In the genomic region with DNA sequence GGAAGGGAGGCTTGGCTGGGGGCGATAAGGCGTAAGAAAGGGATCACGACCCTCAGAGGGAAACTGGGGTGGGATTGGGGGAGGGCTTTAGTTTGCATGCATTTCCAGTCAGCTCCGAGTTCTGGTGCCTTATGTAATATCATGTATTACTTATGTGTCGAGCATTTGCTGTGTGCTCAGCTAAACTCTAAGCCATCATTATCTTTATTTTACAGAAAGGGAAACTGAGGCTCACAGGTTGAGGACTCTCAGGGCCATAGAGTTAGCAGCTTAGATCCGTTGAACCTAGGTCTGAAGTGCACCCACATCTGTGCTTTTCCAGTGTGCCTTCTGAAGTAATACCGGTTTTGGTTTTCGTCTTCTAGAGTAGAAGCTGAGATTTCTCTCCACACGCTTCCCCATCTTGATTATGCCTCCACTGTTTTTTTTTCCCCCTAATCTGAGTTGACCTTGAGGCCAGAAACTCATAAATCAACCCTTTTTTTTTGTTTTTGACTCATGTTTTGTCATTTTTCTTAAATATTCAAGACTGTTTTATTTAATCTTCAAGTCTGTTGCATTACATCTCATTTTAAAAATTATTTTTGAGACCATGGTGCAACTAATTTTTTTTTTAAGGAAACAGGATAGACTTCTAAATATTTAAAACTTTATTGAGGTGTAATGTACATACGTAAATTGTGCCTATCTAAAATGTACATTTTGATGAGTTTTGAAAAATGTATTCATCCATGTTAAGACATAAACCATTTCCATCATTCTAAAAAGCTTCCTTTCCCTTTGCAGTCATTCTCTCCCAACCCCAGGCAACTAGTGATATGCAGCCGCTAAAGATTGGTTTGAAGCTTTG, we compare ENCODE assay signal across 8 cellular contexts. TPM values are rescaled to one million over a fixed set of nuclear protein-coding genes. Genes with fewer than 3 reads are reported as not detected.
DNase-seq lines count a peak whose midpoint lies in the region; ATAC-seq lines count a peak whose summit lies in the region.

No MANE protein-coding gene starts in this region.

- H3K9me3 Mint-ChIP-seq in naive thymus-derived CD4-positive, alpha-beta T cell: peaks cover 0 to 16% (median 6%) of the 10 kb centered on the region in 11 donors

- CTCF ChIA-PET in naive thymus-derived CD4-positive, alpha-beta T cell (lab: Charles Lee): no interaction called here

- peak overlapping the region; percentile 89 to 98 (median 93) for H3K27ac Mint-ChIP-seq in naive thymus-derived CD4-positive, alpha-beta T cell

- intact Hi-C loops in naive thymus-derived CD4-positive, alpha-beta T cell (cut with micrococcal nuclease): loop anchor here (1.0 to 10.0 kb wide), 10 partner anchors 19 to 582 kb away; partner anchors contain the start of genes COG8 (in 2 of the 2), NFAT5 (in 2 of the 2), NIP7 (in 2 of the 2) and NOB1 (in 2 of the 2)

- ATAC-seq in GM19023 (IDR thresholded peaks at IDR 0.05; ENCODE audit: unreplicated experiment): peak; percentile 1
- no peak for ATAC-seq in naive thymus-derived CD4-positive, alpha-beta T cell
- no peak for ATAC-seq in GM18519 (IDR thresholded peaks at IDR 0.05; ENCODE audit: low FRiP score, unreplicated experiment)
- ATAC-seq in HG03196 (IDR thresholded peaks at IDR 0.05; ENCODE audit: unreplicated experiment): no peak

- peaks cover 12 to 34% (median 29%) of the 10 kb centered on the region in 5 donors for H3K36me3 Mint-ChIP-seq in naive thymus-derived CD4-positive, alpha-beta T cell

- peaks cover 0 to 18% (median 0%) of the 10 kb centered on the region in 3 experiments for H3K36me3 ChIP-seq in naive thymus-derived CD4-positive, alpha-beta T cell (ENCODE audit: control insufficient read depth in 2 of 3, insufficient read depth in 3 of 3, low read length in 3 of 3)

- peak overlapping the region; percentile 55 for H3K27ac ChIP-seq in cingulate gyrus (ENCODE audit: low read depth, low read length)
- peak overlapping the region; percentile 83 for H3K27ac ChIP-seq in naive thymus-derived CD4-positive, alpha-beta T cell (ENCODE audit: low read depth, low read length)

- H3K4me1 Mint-ChIP-seq in naive thymus-derived CD4-positive, alpha-beta T cell: peaks cover 20 to 57% (median 44%) of the 10 kb centered on the region in 7 donors

- peak; percentile 55 for DNase-seq in NAMALWA (ENCODE audit: low spot score)
- no peak for DNase-seq in naive thymus-derived CD4-positive, alpha-beta T cell
- DNase-seq in SHP77 treated with DMSO at 0.1 percent for 48 hours (lab: John Stamatoyannopoulos, UW): no peak
- DNase-seq in NCI-H2029 (lab: John Stamatoyannopoulos, UW): no peak

- POLR2A ChIA-PET in naive thymus-derived CD4-positive, alpha-beta T cell (lab: Charles Lee): interaction anchor here (0.5 to 1.8 kb wide), 9 partner anchors 13 to 230 kb away, joined by 3 to 18 read pairs (median 5); no protein-coding TSS in a partner anchor

- no peaks in the 10 kb centered on the region for H3K27me3 ChIP-seq in naive thymus-derived CD4-positive, alpha-beta T cell (ENCODE audit: control insufficient read depth in 2 of 2, insufficient read depth in 2 of 2, low read length in 2 of 2)

- peak overlapping the region; percentile 92 to 99 (median 97) for H3K4me3 Mint-ChIP-seq in naive thymus-derived CD4-positive, alpha-beta T cell

- H3K4me3 ChIP-seq in naive thymus-derived CD4-positive, alpha-beta T cell (ENCODE audit: low read length): peak overlapping the region; percentile 84

- H3K4me1 ChIP-seq in naive thymus-derived CD4-positive, alpha-beta T cell (ENCODE audit: control insufficient read depth in 2 of 2, insufficient read depth in 2 of 2, low read length in 2 of 2): peaks cover 0 to 13% of the 10 kb centered on the region in 2 donors

- no peaks in the 10 kb centered on the region for H3K9me3 ChIP-seq in naive thymus-derived CD4-positive, alpha-beta T cell (ENCODE audit: control insufficient read depth in 2 of 3, low read length in 3 of 3)

- H3K27me3 Mint-ChIP-seq in naive thymus-derived CD4-positive, alpha-beta T cell: no peaks in the 10 kb centered on the region

RNA-seq across cellular contexts. Expression of gene CYB5B, which starts 0.7 kb away (rescaled TPM):
- 100 to 1,000 TPM in 1 of 5 experiments, 10 to 100 TPM in 4; 29.6 to 148 (median 48.2) TPM for total RNA-seq in naive thymus-derived CD4-positive, alpha-beta T cell
- 100 to 1,000 TPM in 1 of 2 donors, 10 to 100 TPM in 1; 95.7 to 119 TPM for polyA plus RNA-seq in naive thymus-derived CD4-positive, alpha-beta T cell

RNA-seq across cellular contexts. Expression of gene TERF2, which starts 39.4 kb away (rescaled TPM):
- 10 to 100 TPM; 40.4 to 63.5 (median 50.7) TPM for total RNA-seq in naive thymus-derived CD4-positive, alpha-beta T cell
- polyA plus RNA-seq in naive thymus-derived CD4-positive, alpha-beta T cell: 10 to 100 TPM; 26.3 to 39.4 TPM
